In genomic region chr7:101929911-101930310, GRCh38 we compare ENCODE assay signal across 7 cellular contexts.
DNase-seq lines count a peak whose midpoint lies in the region; ATAC-seq and TF ChIP-seq lines count a peak whose summit lies in the region.
"Not testable (repeated sequence)": the region's sequence is repeated elsewhere in the genome, so short reads cannot be mapped to it uniquely, and the experiment has no call there.

No MANE protein-coding gene starts in this region.

- not testable (repeated sequence) for H2AFZ ChIP-seq in HCT116 (ENCODE audit: low read depth, low read length, poor library complexity, severe bottlenecking); smooth muscle cell (ENCODE audit: low read depth)

- peak overlapping the region; percentile 36; the same call in 1 of the 2 replicates for H3K9ac ChIP-seq in HCT116 (ENCODE audit: low read length)
- not testable (repeated sequence) for H3K9ac ChIP-seq in muscle layer of colon (ENCODE audit: low read length); smooth muscle cell (ENCODE audit: low read depth)

- H3K9me3 ChIP-seq in HCT116 (ENCODE audit: control insufficient read depth in 1 of 2, insufficient read depth in 1 of 2, low read depth in 1 of 2, low read length in 2 of 2); muscle layer of colon (ENCODE audit: low read length); smooth muscle cell (replicated peaks; ENCODE audit: low read depth); uterus: not testable (repeated sequence)

- WGBS in smooth muscle cell (ENCODE audit: low lambda C conversion rate) = 76% methylated on average over 6 of the region's 6 CpGs

- not testable (repeated sequence) for H3K9me2 ChIP-seq in HCT116 (ENCODE audit: insufficient read depth)

- peak; percentile 86 for ATAC-seq in HCT116

- peaks cover 14 to 29% of the 10 kb centered on the region in 2 experiments for H3K4me1 ChIP-seq in HCT116 (ENCODE audit: control insufficient read depth in 1 of 2, insufficient read depth in 2 of 2, low read length in 2 of 2)
- H3K4me1 ChIP-seq in muscle layer of colon (ENCODE audit: insufficient read depth, low read length) = peaks cover 27% of the 10 kb centered on the region
- peaks cover 16% of the 10 kb centered on the region for H3K4me1 ChIP-seq in smooth muscle cell (ENCODE audit: low read depth)
- not testable (repeated sequence) for H3K4me1 ChIP-seq in uterus

- not testable (repeated sequence) for H3F3A ChIP-seq in smooth muscle cell (ENCODE audit: low read depth)

- RAD21 ChIA-PET in HCT116 (lab: Charles Lee; ENCODE audit: low non-redundant PET in 1 of 2, low total read pairs in 2 of 2, uncharacterized antibody in 2 of 2, unreplicated experiment in 2 of 2) = not testable (repeated sequence)

- H3K27ac ChIP-seq in HCT116 (ENCODE audit: low read depth, low read length) (peak overlapping the region; percentile 54; the same call in 1 of the 2 replicates), RWPE1 (peak overlapping the region; percentile 13; the same call in 1 of the 2 replicates), muscle layer of colon (ENCODE audit: low read depth, low read length) (peak overlapping the region; percentile 12), smooth muscle cell (ENCODE audit: low read depth) (peak overlapping the region; percentile 62), uterus (peak overlapping the region; percentile 63 to 67)

- BruUV-seq in HCT116 (replicated peaks; lab: Mats Ljungman, UMichigan) = not testable (repeated sequence)

- peaks cover 68% of the 10 kb centered on the region for H3K79me2 ChIP-seq in HCT116 (ENCODE audit: insufficient read depth, low read length)
- peaks cover 87% of the 10 kb centered on the region for H3K79me2 ChIP-seq in smooth muscle cell (ENCODE audit: low read depth)

- POLR2A ChIA-PET in HCT116 (lab: Charles Lee); RWPE1 (lab: Yijun Ruan, JAX; ENCODE audit: low non-redundant PET): not testable (repeated sequence)

- TF ChIP-seq POLR2A in HCT116 (IDR thresholded peaks at IDR 0.05; ENCODE audit: borderline replicate concordance, extremely low read depth, insufficient read depth, insufficient read length); uterus (IDR thresholded peaks at IDR 0.05): not testable (repeated sequence)

- not testable (repeated sequence) for H3K4me3 ChIP-seq in HCT116 (replicated peaks in 1 of 2; ENCODE audit: low read depth in 1 of 2, low read length in 2 of 2); fibroblast of mammary gland (ENCODE audit: control insufficient read depth, low read depth, low read length); muscle layer of colon (ENCODE audit: low read depth in 1 of 2, low read length in 2 of 2); smooth muscle cell; uterus

- TF ChIP-seq CTCF in HCT116 (IDR thresholded peaks at IDR 0.05 in 2 of 3, conservative IDR thresholded peaks at IDR 0.05 in 1 of 3; ENCODE audit: borderline replicate concordance in 1 of 3, insufficient read depth in 1 of 3, low read depth in 2 of 3, low read length in 2 of 3); RWPE1 (conservative IDR thresholded peaks at IDR 0.05; ENCODE audit: low read depth); fibroblast of mammary gland (conservative IDR thresholded peaks at IDR 0.05; ENCODE audit: control insufficient read depth, insufficient read depth, low read depth, low read length); smooth muscle cell (IDR thresholded peaks at IDR 0.05; ENCODE audit: borderline replicate concordance, insufficient read depth, poor library complexity, severe bottlenecking); uterus (IDR thresholded peaks at IDR 0.05): not testable (repeated sequence)

- TF ChIP-seq RAD21 in HCT116 (IDR thresholded peaks at IDR 0.05; ENCODE audit: low read depth) = not testable (repeated sequence)

- H3K4me2 ChIP-seq in HCT116 (ENCODE audit: low read length) = peak overlapping the region; percentile 56
- H3K4me2 ChIP-seq in smooth muscle cell = not testable (repeated sequence)

- CTCF ChIA-PET in HCT116 (lab: Charles Lee); RWPE1 (lab: Yijun Ruan, JAX): not testable (repeated sequence)

- not testable (repeated sequence) for H3K36me3 ChIP-seq in HCT116 (ENCODE audit: control insufficient read depth in 1 of 2, insufficient read depth in 2 of 2, low read length in 2 of 2); muscle layer of colon (ENCODE audit: insufficient read depth, low read length); smooth muscle cell (ENCODE audit: low read depth); uterus

- not testable (repeated sequence) for H4K20me1 ChIP-seq in HCT116 (ENCODE audit: insufficient read depth)
- peaks cover 38% of the 10 kb centered on the region for H4K20me1 ChIP-seq in smooth muscle cell (ENCODE audit: low read depth)

- intact Hi-C loops in HCT116 (cut with micrococcal nuclease); uterus (cut with DNase I; ENCODE audit: low total_unique reads): not testable (repeated sequence)

- H3K27me3 ChIP-seq in HCT116 (ENCODE audit: insufficient read depth, low read length); muscle layer of colon (ENCODE audit: control insufficient read depth in 1 of 2, insufficient read depth in 2 of 2, low read length in 2 of 2); smooth muscle cell (ENCODE audit: low read depth); uterus: not testable (repeated sequence)

- DNase-seq in HCT116 (ENCODE audit: low read depth, low spot score) (peak; percentile 39), amniotic epithelial cell (ENCODE audit: low read depth) (peak; percentile 44), fibroblast of mammary gland (ENCODE audit: low read depth) (peak; percentile 23)
- DNase-seq in RWPE1 (ENCODE audit: low spot score); smooth muscle cell (lab: John Stamatoyannopoulos, UW; ENCODE audit: unreplicated experiment); uterus: not testable (repeated sequence)

TF ChIP-seq in HCT116, 20 proteins besides CTCF, POLR2A, EP300 and RAD21:
- TF ChIP-seq JUND (IDR thresholded peaks at IDR 0.05) (peak; percentile 69), SP1 (IDR thresholded peaks at IDR 0.05; ENCODE audit: low read depth) (peak; percentile 33; the same call in 1 of the 2 replicates), CBX3 (IDR thresholded peaks at IDR 0.05; ENCODE audit: low read depth) (peak; percentile 32; the same call in 1 of the 2 replicates), CEBPB (IDR thresholded peaks at IDR 0.05; ENCODE audit: low read depth) (peak; percentile 39; the same call in 1 of the 2 replicates), MAX (IDR thresholded peaks at IDR 0.05) (peak; percentile 29; the same call in 1 of the 2 replicates), FOSL1 (IDR thresholded peaks at IDR 0.05; ENCODE audit: low read depth) (peak; percentile 72; the same call in 1 of the 2 replicates)

Comparison
In these comparisons a context has a peak if more than half of its experiments do, and no peak if none do; other contexts are left out.
1. H3K27ac ChIP-seq: peak in every context shown above with its lines; median percentile 65 in uterus; 62 in smooth muscle cell; 54 in HCT116; 13 in RWPE1; 12 in muscle layer of colon.